24 cellular contexts compared by ENCODE assay signal in genomic region chr1:81797701-81798100, GRCh38.
"Had no signal": no experiment of that assay in that cellular context is flagged by ENCODE, and none has a peak within 500 bp of the region (broad histone marks: within the 10 kb centered on the region; RNA-seq: fewer than 3 reads in every experiment).

No MANE protein-coding gene starts in this region.

- DNase-seq: colonic mucosa; effector CD8-positive, alpha-beta T cell; endodermal cell; foreskin melanocyte; glutamatergic neuron; heart right ventricle; hippocampal formation; left cardiac atrium; left lung; mesenchymal stem cell; mucosa of descending colon; naive B cell; right cardiac atrium; sigmoid colon; stimulated activated CD4-positive, alpha-beta T cell treated with anti-CD3 and anti-CD28 coated beads, Interleukin-15, amount 100 ng/mL, for 24 hours; stimulated activated CD4-positive, alpha-beta T cell treated with anti-CD3 and anti-CD28 coated beads, Interleukin-2, amount 100 ng/mL, for 48 hours; stimulated activated naive B cell treated with anti-CD40 and anti-IgM and Interleukin-4, amounts not matched to agents 10 μg/mL and 1 μg/mL and 100 μg/mL, for 72 hours; upper lobe of left lung had no signal

- H3K4me3 ChIP-seq: colonic mucosa, heart right ventricle, left lung, mucosa of descending colon, prostate gland, sigmoid colon, thoracic aorta, tibial nerve, upper lobe of left lung had no signal

- H3K27me3 ChIP-seq: sigmoid colon, tibial nerve had no signal

- H3K27ac ChIP-seq: colonic mucosa, epithelial cell of prostate, left lung, prostate gland, sigmoid colon, thoracic aorta, tibial nerve had no signal

- H3K36me3 ChIP-seq: colonic mucosa, heart right ventricle, left lung, prostate gland, sigmoid colon, thoracic aorta, tibial nerve, upper lobe of left lung had no signal

- H3K4me1 ChIP-seq: left lung, prostate gland had no signal

- H3K9me3 ChIP-seq: colonic mucosa, heart right ventricle, left lung, mucosa of descending colon, prostate gland, sigmoid colon, thoracic aorta, tibial nerve, upper lobe of left lung had no signal

- FAIRE-seq: islet of Langerhans, urothelium cell line had no signal
